ENCODE assay signal across 9 cellular contexts in the genomic region with DNA sequence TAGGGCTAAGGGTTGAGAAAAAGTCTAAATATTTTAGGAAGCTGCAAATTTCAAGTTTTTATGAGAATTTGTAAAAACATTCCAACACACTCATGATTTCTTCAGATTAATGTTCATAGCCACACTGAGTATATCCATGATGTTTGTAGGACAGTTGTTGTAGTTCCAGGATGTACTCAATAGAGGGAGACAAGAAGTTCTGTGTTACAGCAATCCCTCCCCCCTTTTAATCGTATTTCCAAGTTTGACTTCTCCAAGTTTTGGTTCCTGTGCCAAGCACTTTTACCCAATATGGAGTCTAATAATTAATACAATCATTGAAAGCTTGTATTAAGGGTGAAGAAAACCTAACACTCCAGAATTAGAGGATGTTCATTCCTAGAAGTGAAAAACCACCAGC.
DNase-seq lines count a peak whose midpoint lies in the region; ATAC-seq and TF ChIP-seq lines count a peak whose summit lies in the region.
"Had no signal": no experiment of that assay in that cellular context is flagged by ENCODE, and none has a peak within 500 bp of the region (broad histone marks: within the 10 kb centered on the region; RNA-seq: fewer than 3 reads in every experiment).

No MANE protein-coding gene starts in this region.

- no peaks in the 10 kb centered on the region for H3K36me3 ChIP-seq in BE2C
- H3K36me3 ChIP-seq in RWPE2 (ENCODE audit: low read depth) = no peaks in the 10 kb centered on the region

- TF ChIP-seq CTCF in BE2C (IDR thresholded peaks at IDR 0.05; ENCODE audit: low read depth, low read length) (peak; percentile 72), H9 (conservative IDR thresholded peaks at IDR 0.05) (peak; percentile 64), RWPE2 (IDR thresholded peaks at IDR 0.05; ENCODE audit: poor library complexity, severe bottlenecking) (peak; percentile 37), glutamatergic neuron (IDR thresholded peaks at IDR 0.05; ENCODE audit: partially characterized antibody, unreplicated experiment) (peak; percentile 53), omental fat pad (IDR thresholded peaks at IDR 0.05) (no peak)

- H4K5ac ChIP-seq in H9 (ENCODE audit: insufficient read length, low read depth, low read length) = no peak overlapping the region

- H3K9me3 Mint-ChIP-seq in H9 = no peaks in the 10 kb centered on the region
- no peaks in the 10 kb centered on the region for H3K9me3 Mint-ChIP-seq in glutamatergic neuron (ENCODE audit: unreplicated experiment)

- H3K23me2 ChIP-seq in H9 (ENCODE audit: insufficient read length, low read depth, low read length, poor library complexity, severe bottlenecking) = peaks cover 3% of the 10 kb centered on the region

- H4K8ac ChIP-seq in H9 (replicated peaks; ENCODE audit: insufficient read length, low read depth, low read length) = no peak overlapping the region

- H3T11ph ChIP-seq in H9 (ENCODE audit: low read length) = no peak overlapping the region

- H3K14ac ChIP-seq in H9 (ENCODE audit: insufficient read depth, low read length) = no peak overlapping the region

- no peak overlapping the region for H3K4ac ChIP-seq in H9 (ENCODE audit: low read depth, low read length)

- H3K4me1 Mint-ChIP-seq in H9 (peaks cover 24 to 30% of the 10 kb centered on the region in 2 experiments), glutamatergic neuron (ENCODE audit: low read depth, unreplicated experiment) (peaks cover 8% of the 10 kb centered on the region)

- H3K4me1 ChIP-seq in BE2C (no peaks in the 10 kb centered on the region), H9 (ENCODE audit: insufficient read depth, low read length) (no peaks in the 10 kb centered on the region), RWPE2 (ENCODE audit: insufficient read depth, poor library complexity, severe bottlenecking) (no peaks in the 10 kb centered on the region)

- H3K27ac ChIP-seq in H9 (ENCODE audit: insufficient read length, low read depth, low read length) (no peak overlapping the region), RWPE2 (ENCODE audit: poor library complexity, severe bottlenecking) (no peak overlapping the region)

- no peak overlapping the region for H3K4me3 Mint-ChIP-seq in H9
- no peak overlapping the region for H3K4me3 Mint-ChIP-seq in glutamatergic neuron (ENCODE audit: unreplicated experiment)

- no peaks in the 10 kb centered on the region for H3K79me1 ChIP-seq in H9 (ENCODE audit: insufficient read depth, low read depth, low read length, poor library complexity, severe bottlenecking)

- no peak overlapping the region for H3K18ac ChIP-seq in H9 (ENCODE audit: insufficient read length, low read depth, low read length)

- H2BK12ac ChIP-seq in H9 (ENCODE audit: insufficient read length, low read depth, low read length) = no peak overlapping the region

- H2BK5ac ChIP-seq in H9 (ENCODE audit: insufficient read length, low read length) = no peak overlapping the region

- H3K27me3 Mint-ChIP-seq in H9 (ENCODE audit: low read depth) (no peaks in the 10 kb centered on the region), glutamatergic neuron (ENCODE audit: unreplicated experiment) (no peaks in the 10 kb centered on the region)

- H4K20me1 ChIP-seq in H9 (ENCODE audit: control insufficient read depth, insufficient read depth, insufficient read length) = no peaks in the 10 kb centered on the region

- 0 out of 7 replicates have a peak overlapping the region, but pooled peaks of 1 of the 3 experiments have one; percentile 59 for H3K27ac Mint-ChIP-seq in H9
- no peak overlapping the region for H3K27ac Mint-ChIP-seq in glutamatergic neuron (ENCODE audit: unreplicated experiment)

- H2BK120ac ChIP-seq in H9 (ENCODE audit: low read depth, low read length, poor library complexity, severe bottlenecking) = no peak overlapping the region

- H3K9ac ChIP-seq in H9 (ENCODE audit: extremely low read depth, insufficient read length, low read length) = no peak overlapping the region

- H3K27me3 ChIP-seq in BE2C = no peaks in the 10 kb centered on the region
- H3K27me3 ChIP-seq in H9 (ENCODE audit: insufficient read depth, low read length) = no peaks in the 10 kb centered on the region
- H3K27me3 ChIP-seq in RWPE2 (ENCODE audit: insufficient read depth, poor library complexity, severe bottlenecking) = no peaks in the 10 kb centered on the region

- H3K9me3 ChIP-seq in BE2C (no peaks in the 10 kb centered on the region), H9 (ENCODE audit: control insufficient read depth, low read depth, low read length) (no peaks in the 10 kb centered on the region), RWPE2 (ENCODE audit: severe bottlenecking) (no peaks in the 10 kb centered on the region)

- ATAC-seq in RWPE2 (ENCODE audit: low read depth) (0 out of 3 replicates have a peak, but pooled peaks have one; percentile 38), omental fat pad (ENCODE audit: low FRiP score) (no peak)
- ATAC-seq: esophagus mucosa had no signal

- H3K56ac ChIP-seq in H9 (ENCODE audit: insufficient read length, low read depth, low read length) = no peak overlapping the region

- H4K91ac ChIP-seq in H9 (ENCODE audit: insufficient read length, low read depth, low read length) = no peak overlapping the region

- no peak overlapping the region for H3K23ac ChIP-seq in H9 (ENCODE audit: insufficient read length, low read depth, low read length)

- H3K4me2 ChIP-seq in H9 (ENCODE audit: insufficient read depth, insufficient read length, low read length) = no peak overlapping the region

- no peak overlapping the region for H2BK15ac ChIP-seq in H9 (ENCODE audit: low read depth, low read length)

- DNase-seq in BE2C (no peak), H9 (no peak), RWPE2 (ENCODE audit: low spot score) (no peak), glutamatergic neuron (no peak), NCI-H128 (lab: John Stamatoyannopoulos, UW; ENCODE audit: unreplicated experiment) (no peak), GDM1 (lab: John Stamatoyannopoulos, UW) (no peak), mucosa of gallbladder (ENCODE audit: low spot score) (no peak), omental fat pad (ENCODE audit: low spot score) (no peak)

- no peak overlapping the region for H2AK5ac ChIP-seq in H9 (ENCODE audit: insufficient read length, low read length)

- no peak overlapping the region for H2BK20ac ChIP-seq in H9 (ENCODE audit: low read depth, low read length, poor library complexity, severe bottlenecking)

- H2AFZ ChIP-seq in H9 (ENCODE audit: low read length) = no peak overlapping the region

- no peaks in the 10 kb centered on the region for H3K79me2 ChIP-seq in H9 (ENCODE audit: insufficient read depth, low read length)

- H3K36me3 Mint-ChIP-seq in H9 (ENCODE audit: insufficient read depth in 1 of 3, low read depth in 3 of 3) (peaks cover 6 to 13% (median 13%) of the 10 kb centered on the region in 3 experiments; a peak in 5 of 7 replicates), glutamatergic neuron (ENCODE audit: unreplicated experiment) (no peaks in the 10 kb centered on the region)

- H3K4me3 ChIP-seq in BE2C (ENCODE audit: low read depth, low read length) = no peak overlapping the region
- H3K4me3 ChIP-seq in RWPE2 (ENCODE audit: severe bottlenecking) = no peak overlapping the region

- WGBS in H9 (ENCODE audit: extremely low coverage, insufficient read length, low lambda C conversion rate) = no CpG with 5 or more reads among the region's 1 CpG

Comparison
In these comparisons a context has a peak if more than half of its experiments do, and no peak if none do; other contexts are left out.
1. CTCF ChIP-seq: peak in BE2C (single experiment), H9 (single experiment), RWPE2 (single experiment) and glutamatergic neuron (single experiment); none in omental fat pad (0 of 3).